In genomic region chr20:62977613-62978558, GRCh38 we compare ENCODE assay signal across 1 cellular context.
TF ChIP-seq lines count a peak whose summit lies in the region.

No MANE protein-coding gene starts in this region.

TF ChIP-seq in K562, 482 proteins besides CTCF, POLR2A, EP300 and RAD21:
- peak; percentile 89 for TF ChIP-seq ZBTB7A (IDR thresholded peaks at IDR 0.05; ENCODE audit: borderline replicate concordance, control insufficient read depth, low read depth, low read length)
- no peak for TF ChIP-seq ZBTB49 (CRISPR knock-in tag; IDR thresholded peaks at IDR 0.05; ENCODE audit: borderline replicate concordance)
- TF ChIP-seq DACH1 (IDR thresholded peaks at IDR 0.05; ENCODE audit: partially characterized antibody), result no peak
- TF ChIP-seq CREB1 (IDR thresholded peaks at IDR 0.05), result no peak
- peak; percentile 43; the same call in 1 of the 2 replicates for TF ChIP-seq CREB1 (CRISPR knock-in tag; IDR thresholded peaks at IDR 0.05)
- TF ChIP-seq ESRRA (IDR thresholded peaks at IDR 0.05; ENCODE audit: borderline replicate concordance, low read depth), result peak; percentile 36; the same call in 1 of the 2 replicates
- TF ChIP-seq SMARCC2 (IDR thresholded peaks at IDR 0.05; ENCODE audit: low read depth), result no peak
- no peak for TF ChIP-seq ZNF354B (CRISPR knock-in tag; IDR thresholded peaks at IDR 0.05)
- TF ChIP-seq SPI1 (IDR thresholded peaks at IDR 0.05; ENCODE audit: borderline replicate concordance, low read depth, low read length), result peak; percentile 99
- no peak for TF ChIP-seq HMG20B (CRISPR knock-in tag; IDR thresholded peaks at IDR 0.05)
- TF ChIP-seq CTBP1 (IDR thresholded peaks at IDR 0.05; ENCODE audit: borderline replicate concordance), result peak; percentile 57; the same call in 1 of the 2 replicates
- TF ChIP-seq ATF1 (CRISPR knock-in tag; IDR thresholded peaks at IDR 0.05), result no peak
- 0 out of 2 replicates have a peak, but pooled peaks have one; percentile 13 for TF ChIP-seq ATF1 (tag; IDR thresholded peaks at IDR 0.05)
- no peak for TF ChIP-seq RFX1 (IDR thresholded peaks at IDR 0.05)
- 0 out of 2 replicates have a peak, but pooled peaks have one; percentile 65 for TF ChIP-seq LCOR (CRISPR knock-in tag; IDR thresholded peaks at IDR 0.05)
- TF ChIP-seq ZNF76 (CRISPR knock-in tag; IDR thresholded peaks at IDR 0.05; ENCODE audit: borderline replicate concordance), result no peak
- TF ChIP-seq CREM (IDR thresholded peaks at IDR 0.05; ENCODE audit: low read depth), result peak; percentile 76
- TF ChIP-seq ZNF407 (IDR thresholded peaks at IDR 0.05; ENCODE audit: low read depth), result no peak
